32 cellular contexts compared by ENCODE assay signal in the genomic region with DNA sequence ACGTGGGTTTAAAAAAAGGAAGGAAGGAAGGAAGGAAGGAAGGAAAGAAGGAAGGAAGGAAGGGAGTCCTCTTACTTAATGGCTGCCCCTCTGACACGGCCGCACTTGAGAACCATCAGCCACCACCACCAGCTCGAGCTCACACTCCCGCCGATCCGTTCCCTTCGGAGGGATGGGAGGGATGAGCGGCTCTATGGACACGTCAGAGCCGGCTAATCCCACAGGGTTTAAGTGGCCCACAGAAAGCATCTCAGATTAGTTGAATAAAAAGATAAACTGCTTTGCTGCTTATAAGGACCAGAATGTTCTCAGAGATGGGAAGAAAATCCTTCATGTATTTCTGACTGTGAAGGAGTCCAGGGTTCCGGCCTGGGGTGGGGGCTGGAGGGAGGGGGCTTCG. TPM values are rescaled to one million over a fixed set of nuclear protein-coding genes. Genes with fewer than 3 reads are reported as not detected.
"Had no signal": no experiment of that assay in that cellular context is flagged by ENCODE, and none has a peak within 500 bp of the region (broad histone marks: within the 10 kb centered on the region; RNA-seq: fewer than 3 reads in every experiment).

No MANE protein-coding gene starts in this region.

- ATAC-seq: effector memory CD8-positive, alpha-beta T cell; heart right ventricle had no signal

- H3K36me3 ChIP-seq: ascending aorta, brain microvascular endothelial cell, heart right ventricle, left ventricle myocardium inferior, neutrophil had no signal

- DNase-seq: activated CD4-positive, alpha-beta memory T cell treated with anti-CD3 and anti-CD28 coated beads for 36 hours; activated CD4-positive, alpha-beta T cell treated with anti-CD3 and anti-CD28 coated beads, Interleukin-2, amount 10 ng/mL, durations not matched to agents 24 days and 14 days; activated CD4-positive, CD25-positive, alpha-beta regulatory T cell treated with anti-CD3 and anti-CD28 coated beads, Interleukin-2, amount 50 U/mL, for 72 hours; activated CD8-positive, alpha-beta memory T cell treated with anti-CD3 and anti-CD28 coated beads, Interleukin-2, amount 50 U/mL, for 4 hours; activated effector memory CD4-positive, alpha-beta T cell treated with anti-CD3 and anti-CD28 coated beads, Interleukin-2, amount 50 U/mL, for 16 hours; activated naive CD4-positive, alpha-beta T cell treated with anti-CD3 and anti-CD28 coated beads, Interleukin-2, amount 10 ng/mL, durations not matched to agents 7 days and 5 days; activated naive CD8-positive, alpha-beta T cell treated with anti-CD3 and anti-CD28 coated beads, Interleukin-2, amount 10 ng/mL, durations not matched to agents 7 days and 5 days; activated T-cell treated with anti-CD3 and anti-CD28 coated beads, Interleukin-2, amount 50 U/mL, for 1 hour; brain microvascular endothelial cell; effector memory CD8-positive, alpha-beta T cell; erythroblast; foreskin fibroblast; heart right ventricle; kidney glomerular epithelial cell; left ventricle myocardium inferior; mesendoderm; stimulated activated CD4-positive, alpha-beta T cell treated with anti-CD3 and anti-CD28 coated beads, Interleukin-15, amount 100 ng/mL, for 24 hours; stimulated activated CD4-positive, alpha-beta T cell treated with anti-CD3 and anti-CD28 coated beads, Interleukin-2, amount 100 ng/mL, for 24 hours; stimulated activated naive CD4-positive, alpha-beta T cell; SW 1271; T1000 had no signal

- H3K9me3 ChIP-seq: ascending aorta, heart right ventricle, left ventricle myocardium inferior, neutrophil had no signal

- H3K27me3 ChIP-seq: ascending aorta, brain microvascular endothelial cell, heart right ventricle had no signal

- H3K27ac ChIP-seq: ascending aorta, brain microvascular endothelial cell, heart right ventricle, left ventricle myocardium inferior, neutrophil had no signal

- H3K4me3 ChIP-seq: ascending aorta, coronary artery, heart right ventricle, left ventricle myocardium inferior, lung, smooth muscle cell had no signal

RNA-seq across cellular contexts. Expression of a gene that starts 31.1 kb away (rescaled TPM):
- total RNA-seq: activated CD4-positive, alpha-beta memory T cell treated with anti-CD3 and anti-CD28 coated beads for 36 hours; activated CD4-positive, alpha-beta T cell treated with anti-CD3 and anti-CD28 coated beads, Interleukin-2, amount 10 ng/mL, durations not matched to agents 24 days and 14 days; activated CD8-positive, alpha-beta memory T cell treated with anti-CD3 and anti-CD28 coated beads for 36 hours; activated naive CD8-positive, alpha-beta T cell treated with anti-CD3 and anti-CD28 coated beads, Interleukin-2, amount 10 ng/mL, durations not matched to agents 7 days and 5 days; activated T-helper 1 cell treated with anti-CD3 and anti-CD28 coated beads, Interleukin-12 subunit alpha, Interleukin-12 subunit beta, Interleukin-2, Interleukin-4 antibody, amounts not matched to agents 30 ng/mL and 10 ng/mL and 1 ng/mL, durations not matched to agents 14 hours and 24 hours and 36 hours; mononuclear cell; myocyte; osteocyte; renal cortical epithelial cell; smooth muscle cell had no signal
- polyA plus RNA-seq: smooth muscle cell had no signal
